ENCODE assay signal across 8 cellular contexts in genomic region chr10:114458955-114459354, GRCh38. TPM values are rescaled to one million over a fixed set of nuclear protein-coding genes. Genes with fewer than 3 reads are reported as not detected.
DNase-seq lines count a peak whose midpoint lies in the region; ATAC-seq and TF ChIP-seq lines count a peak whose summit lies in the region.
"Had no signal": no experiment of that assay in that cellular context is flagged by ENCODE, and none has a peak within 500 bp of the region (broad histone marks: within the 10 kb centered on the region; RNA-seq: fewer than 3 reads in every experiment).

No MANE protein-coding gene starts in this region.

- H4K5ac ChIP-seq in H9 (ENCODE audit: insufficient read length, low read depth, low read length): no peak overlapping the region

- H4K12ac ChIP-seq in trophoblast cell (ENCODE audit: low read depth, low read length): no peak overlapping the region

- no peaks in the 10 kb centered on the region for H4K20me1 ChIP-seq in H9 (ENCODE audit: control insufficient read depth, insufficient read depth, insufficient read length)

- H3K18ac ChIP-seq in H9 (ENCODE audit: insufficient read length, low read depth, low read length): no peak overlapping the region
- H3K18ac ChIP-seq in trophoblast cell (ENCODE audit: low read length): no peak overlapping the region

- H4K91ac ChIP-seq in H9 (ENCODE audit: insufficient read length, low read depth, low read length): no peak overlapping the region
- no peak overlapping the region for H4K91ac ChIP-seq in trophoblast cell (ENCODE audit: low read depth, low read length)

- no peak overlapping the region for H4K8ac ChIP-seq in H9 (replicated peaks; ENCODE audit: insufficient read length, low read depth, low read length)
- H4K8ac ChIP-seq in trophoblast cell (ENCODE audit: low read depth, low read length): peak overlapping the region; percentile 33

- no peak overlapping the region for H3K27ac ChIP-seq in H9 (ENCODE audit: insufficient read length, low read depth, low read length)
- H3K27ac ChIP-seq in trophoblast cell (ENCODE audit: low read depth, low read length): no peak overlapping the region

- no peaks in the 10 kb centered on the region for H3K36me3 ChIP-seq in trophoblast cell (ENCODE audit: control insufficient read depth in 1 of 2, insufficient read depth in 2 of 2, low read length in 2 of 2)

- H3K14ac ChIP-seq in H9 (ENCODE audit: insufficient read depth, low read length) (no peak overlapping the region), trophoblast cell (ENCODE audit: low read length) (no peak overlapping the region)

- no CpG with 5 or more reads among the region's 3 CpGs for WGBS in H9 (ENCODE audit: extremely low coverage, insufficient read length, low lambda C conversion rate)
- WGBS in trophoblast cell (ENCODE audit: extremely low coverage, insufficient coverage, insufficient read length): no CpG with 5 or more reads among the region's 3 CpGs

- H3K9ac ChIP-seq in H9 (ENCODE audit: extremely low read depth, insufficient read length, low read length) (no peak overlapping the region), trophoblast cell (ENCODE audit: low read length) (no peak overlapping the region)

- H3K4me1 ChIP-seq in H9 (ENCODE audit: insufficient read depth, low read length): no peaks in the 10 kb centered on the region
- H3K4me1 ChIP-seq in trophoblast cell (ENCODE audit: control insufficient read depth in 1 of 2, insufficient read depth in 2 of 2, low read length in 2 of 2): peaks cover 0 to 3% of the 10 kb centered on the region in 2 experiments

- H2BK20ac ChIP-seq in H9 (ENCODE audit: low read depth, low read length, poor library complexity, severe bottlenecking): no peak overlapping the region

- H2BK120ac ChIP-seq in H9 (ENCODE audit: low read depth, low read length, poor library complexity, severe bottlenecking): no peak overlapping the region
- no peak overlapping the region for H2BK120ac ChIP-seq in trophoblast cell (ENCODE audit: insufficient read depth, low read length, poor library complexity)

- H3K9me3 Mint-ChIP-seq in H9: no peaks in the 10 kb centered on the region
- H3K9me3 Mint-ChIP-seq: natural killer cell had no signal

- no peak overlapping the region for H3K4ac ChIP-seq in H9 (ENCODE audit: low read depth, low read length)
- H3K4ac ChIP-seq in trophoblast cell (ENCODE audit: low read depth, low read length): no peak overlapping the region

- H3K23ac ChIP-seq in H9 (ENCODE audit: insufficient read length, low read depth, low read length) (no peak overlapping the region), trophoblast cell (ENCODE audit: low read length) (no peak overlapping the region)

- H3K4me3 Mint-ChIP-seq in H9: no peak overlapping the region
- H3K4me3 Mint-ChIP-seq: natural killer cell had no signal

- 0 out of 7 replicates have a peak overlapping the region, but pooled peaks of 1 of the 3 experiments have one; percentile 58 for H3K27ac Mint-ChIP-seq in H9
- H3K27ac Mint-ChIP-seq: natural killer cell had no signal

- TF ChIP-seq CTCF in H9 (conservative IDR thresholded peaks at IDR 0.05): peak; percentile 80

- H3K79me1 ChIP-seq in H9 (ENCODE audit: insufficient read depth, low read depth, low read length, poor library complexity, severe bottlenecking) (no peaks in the 10 kb centered on the region), trophoblast cell (ENCODE audit: low read length) (no peaks in the 10 kb centered on the region)

- H2BK12ac ChIP-seq in H9 (ENCODE audit: insufficient read length, low read depth, low read length) (no peak overlapping the region), trophoblast cell (ENCODE audit: low read length) (no peak overlapping the region)

- peaks cover 0 to 3% of the 10 kb centered on the region in 2 experiments; a peak in 1 of 4 replicates for H3K4me1 Mint-ChIP-seq in H9

- H3K27me3 Mint-ChIP-seq in H9 (ENCODE audit: low read depth): no peaks in the 10 kb centered on the region

- H2BK15ac ChIP-seq in H9 (ENCODE audit: low read depth, low read length): no peak overlapping the region

- no peak overlapping the region for H2AFZ ChIP-seq in H9 (ENCODE audit: low read length)
- H2AFZ ChIP-seq in trophoblast cell (ENCODE audit: insufficient read depth, low read length, poor library complexity): peak overlapping the region; percentile 52

- H3T11ph ChIP-seq in H9 (ENCODE audit: low read length): no peak overlapping the region

- ATAC-seq in esophagus mucosa (peak; percentile 61), GM18909 (IDR thresholded peaks at IDR 0.05; ENCODE audit: poor library complexity, unreplicated experiment) (no peak), GM21360 (IDR thresholded peaks at IDR 0.05; ENCODE audit: unreplicated experiment) (no peak)

- H3K4me2 ChIP-seq in H9 (ENCODE audit: insufficient read depth, insufficient read length, low read length) (no peak overlapping the region), trophoblast cell (ENCODE audit: low read length) (no peak overlapping the region)

- H3K36me3 Mint-ChIP-seq in H9 (ENCODE audit: insufficient read depth in 1 of 3, low read depth in 3 of 3): peaks cover 0 to 11% (median 7%) of the 10 kb centered on the region in 3 experiments; a peak in 4 of 7 replicates
- H3K36me3 Mint-ChIP-seq: natural killer cell had no signal

- no peaks in the 10 kb centered on the region for H3K23me2 ChIP-seq in H9 (ENCODE audit: insufficient read length, low read depth, low read length, poor library complexity, severe bottlenecking)

- no peak overlapping the region for H3K56ac ChIP-seq in H9 (ENCODE audit: insufficient read length, low read depth, low read length)

- no peak overlapping the region for H3K4me3 ChIP-seq in trophoblast cell (ENCODE audit: low read depth, low read length)

- no peaks in the 10 kb centered on the region for H3K79me2 ChIP-seq in H9 (ENCODE audit: insufficient read depth, low read length)
- no peaks in the 10 kb centered on the region for H3K79me2 ChIP-seq in trophoblast cell (ENCODE audit: control insufficient read depth, insufficient read depth, low read length, poor library complexity)

- H3K9me3 ChIP-seq in H9 (ENCODE audit: control insufficient read depth, low read depth, low read length): no peaks in the 10 kb centered on the region
- no peaks in the 10 kb centered on the region for H3K9me3 ChIP-seq in trophoblast cell (ENCODE audit: insufficient read depth, low read depth, low read length)

- H2AK5ac ChIP-seq in H9 (ENCODE audit: insufficient read length, low read length) (no peak overlapping the region), trophoblast cell (ENCODE audit: low read length) (no peak overlapping the region)

- H2BK5ac ChIP-seq in H9 (ENCODE audit: insufficient read length, low read length) (no peak overlapping the region), trophoblast cell (ENCODE audit: low read depth, low read length, poor library complexity) (no peak overlapping the region)

- H3K27me3 ChIP-seq in H9 (ENCODE audit: insufficient read depth, low read length): no peaks in the 10 kb centered on the region
- H3K27me3 ChIP-seq in trophoblast cell (ENCODE audit: insufficient read depth, low read length): no peaks in the 10 kb centered on the region

- DNase-seq in GF-D8 (lab: John Stamatoyannopoulos, UW) (peak; percentile 30), H9 (peak; percentile 88), RPMI7951 (ENCODE audit: low read depth) (peak; percentile 42), trophoblast cell (peak; percentile 31 to 51)
- DNase-seq: natural killer cell had no signal

RNA-seq across cellular contexts. Expression of gene AFAP1L2, which starts 54.7 kb away (rescaled TPM):
- 0.77 and 1.0 TPM in 2 replicates for total RNA-seq in H9 (2021)
- 1.7 and 2.0 TPM in 2 replicates for total RNA-seq in RPMI7951 (2014; rRNA removed; shearing (Covaris generic))
- 22.8 TPM for total RNA-seq in esophagus mucosa
- polyA plus RNA-seq in trophoblast cell (2013): 41.9 and 43.1 TPM in 2 replicates

Comparison
In these comparisons a context has a peak if more than half of its experiments do, and no peak if none do; other contexts are left out.
1. DNase-seq: peak in every context shown above with its lines; median percentile 88 in H9; 42 in RPMI7951; 41 in trophoblast cell; 30 in GF-D8.